8 cellular contexts compared by ENCODE assay signal in genomic region chr11:18383388-18384156, GRCh38. TPM values are rescaled to one million over a fixed set of nuclear protein-coding genes. Genes with fewer than 3 reads are reported as not detected.
DNase-seq lines count a peak whose midpoint lies in the region; ATAC-seq, FAIRE-seq and TF ChIP-seq lines count a peak whose summit lies in the region.

No MANE protein-coding gene starts in this region.

- TF ChIP-seq EP300 in ovary (IDR thresholded peaks at IDR 0.05) (no peak), transverse colon (IDR thresholded peaks at IDR 0.05; ENCODE audit: low read depth) (no peak)

- ATAC-seq in GM19023 (IDR thresholded peaks at IDR 0.05; ENCODE audit: unreplicated experiment) (peak; percentile 87), HG03108 (IDR thresholded peaks at IDR 0.05; ENCODE audit: unreplicated experiment) (peak; percentile 78)

- in situ Hi-C loops in transverse colon (cut with MboI; ENCODE audit: low pct_ligation_motif_present in 1 of 4, low pct_unique_long_range_greater_than_20kb in 1 of 4, low sequenced_read_pairs in 3 of 4): no loop called here

- H3K9me3 ChIP-seq in BE2C: no peaks in the 10 kb centered on the region
- H3K9me3 ChIP-seq in ovary: no peaks in the 10 kb centered on the region
- H3K9me3 ChIP-seq in transverse colon: no peaks in the 10 kb centered on the region

- H3K4me3 ChIP-seq in BE2C (ENCODE audit: low read depth, low read length): no peak overlapping the region
- no peak overlapping the region for H3K4me3 ChIP-seq in ovary
- H3K4me3 ChIP-seq in transverse colon: peak overlapping the region in 1 of 4 donors; percentile 3

- peak; percentile 94 for FAIRE-seq in RCC 7860 (lab: Jason Lieb, UNC)

- H3K27ac ChIP-seq in ovary: peak overlapping the region; percentile 23 to 84
- peak overlapping the region; percentile 92 to 96 (median 94) for H3K27ac ChIP-seq in transverse colon

- H3K36me3 ChIP-seq in BE2C (no peaks in the 10 kb centered on the region), ovary (no peaks in the 10 kb centered on the region), transverse colon (no peaks in the 10 kb centered on the region)

- intact Hi-C loops in ovary (cut with DNase I) (loop anchor here in 3 of 4 donors (5.0 to 10.0 kb wide), 3 partner anchors 59 to 141 kb away; partner anchors contain the start of genes GTF2H1 (in 2 of the 3), HPS5 (in 2 of the 3) and TSG101 (in 1 of the 3)), transverse colon (cut with DNase I; ENCODE audit: low total_unique reads) (no loop called here)

- 37 to 51% (median 47%) methylated on average over 9 of the region's 9 CpGs for WGBS in ovary, 3 donors
- WGBS in transverse colon (ENCODE audit: low coverage in 1 of 2), 2 donors: 0 to 11% methylated on average over 2 to 9 of the region's 9 CpGs

- H3K27me3 ChIP-seq in BE2C: no peaks in the 10 kb centered on the region
- H3K27me3 ChIP-seq in ovary: no peaks in the 10 kb centered on the region
- no peaks in the 10 kb centered on the region for H3K27me3 ChIP-seq in transverse colon

- TF ChIP-seq CTCF in BE2C (IDR thresholded peaks at IDR 0.05; ENCODE audit: low read depth, low read length): no peak
- TF ChIP-seq CTCF in ovary (IDR thresholded peaks at IDR 0.05): no peak
- peak in 1 of 5 experiments; percentile 25 for TF ChIP-seq CTCF in transverse colon (IDR thresholded peaks at IDR 0.05)

- TF ChIP-seq POLR2A in ovary (IDR thresholded peaks at IDR 0.05) (no peak), transverse colon (IDR thresholded peaks at IDR 0.05) (no peak)

- H3K4me1 ChIP-seq in BE2C (peaks cover 17% of the 10 kb centered on the region), ovary (ENCODE audit: insufficient read depth) (peaks cover 10% of the 10 kb centered on the region), transverse colon (peaks cover 25 to 32% (median 30%) of the 10 kb centered on the region in 4 donors)

- DNase-seq in BE2C (peak; percentile 49), RCC 7860 (ENCODE audit: low spot score) (peak; percentile 99), fibroblast of the conjunctiva (ENCODE audit: low read depth) (peak; percentile 99), ovary (peak; percentile 40 to 64 (median 48)), transverse colon (peak; percentile 83)
- DNase-seq in activated effector memory CD4-positive, alpha-beta T cell treated with Interleukin-2 at 50 U/mL for 16 hours: peak; percentile 57

RNA-seq across cellular contexts. Expression of gene LDHA, which starts 10.8 kb away (rescaled TPM):
- polyA plus RNA-seq in BE2C (2012; ENCODE audit: insufficient read depth, insufficient read length, low read depth): 7.8 TPM
- total RNA-seq in ovary (100 to 1,000 TPM; 110 to 398 (median 199) TPM), transverse colon (100 to 1,000 TPM; 292 to 386 (median 318) TPM)
- polyA plus RNA-seq in ovary: 100 to 1,000 TPM; 130 to 444 TPM

RNA-seq across cellular contexts. Expression of gene LDHC, which starts 28.5 kb away (rescaled TPM):
- not detected for polyA plus RNA-seq in BE2C (2012; ENCODE audit: insufficient read depth, insufficient read length, low read depth)
- total RNA-seq in ovary: 1 to 10 TPM in 2 of 7 donors, not detected in 5; 1.1 TPM
- polyA plus RNA-seq in ovary: under 1 TPM in 1 of 2 donors, not detected in 1; 0.96 TPM
- not detected for total RNA-seq in transverse colon

Comparison
In these comparisons a context has a peak if more than half of its experiments do, and no peak if none do; other contexts are left out.
1. DNase-seq: peak in every context shown above with its lines; median percentile 99 in RCC 7860; 99 in fibroblast of the conjunctiva; 83 in transverse colon; 57 in activated effector memory CD4-positive, alpha-beta T cell treated with Interleukin-2 at 50 U/mL for 16 hours; 49 in BE2C; 48 in ovary.